9 cellular contexts compared by ENCODE assay signal in genomic region chr4:114386637-114387233, GRCh38.
DNase-seq lines count a peak whose midpoint lies in the region; ATAC-seq, FAIRE-seq and TF ChIP-seq lines count a peak whose summit lies in the region.
"Had no signal": no experiment of that assay in that cellular context is flagged by ENCODE, and none has a peak within 500 bp of the region (broad histone marks: within the 10 kb centered on the region; RNA-seq: fewer than 3 reads in every experiment).

No MANE protein-coding gene starts in this region.

- H3K4me3 ChIP-seq in WI38 (ENCODE audit: low read depth, low read length) (no peak overlapping the region), kidney (ENCODE audit: low read length in 2 of 2) (no peak overlapping the region)

- no peak for FAIRE-seq in HTR-8/SVneo (lab: Jason Lieb, UNC)
- FAIRE-seq in kidney (lab: Jason Lieb, UNC), result peak; percentile 94

- no peak overlapping the region for H3K27ac ChIP-seq in kidney (ENCODE audit: low read depth in 2 of 2, low read length in 2 of 2)

- H3K27me3 Mint-ChIP-seq in activated CD8-positive, alpha-beta T cell treated with anti-CD3 and anti-CD28 coated beads for 36 hours, result peaks cover 5% of the 10 kb centered on the region
- H3K27me3 Mint-ChIP-seq in activated CD8-positive, alpha-beta T cell treated with anti-CD3 and anti-CD28 coated beads, Interleukin-2, amount 10 ng/mL, durations not matched to agents 7 days and 5 days (ENCODE audit: low read depth), result no peaks in the 10 kb centered on the region

- H3K36me3 Mint-ChIP-seq in activated CD8-positive, alpha-beta T cell treated with anti-CD3 and anti-CD28 coated beads for 36 hours (ENCODE audit: low read depth), result no peaks in the 10 kb centered on the region
- no peaks in the 10 kb centered on the region for H3K36me3 Mint-ChIP-seq in activated CD8-positive, alpha-beta T cell treated with anti-CD3 and anti-CD28 coated beads, Interleukin-2, amount 10 ng/mL, durations not matched to agents 7 days and 5 days (ENCODE audit: low read depth)

- no peak overlapping the region for H3K9ac ChIP-seq in kidney (ENCODE audit: low read length in 2 of 2)

- H3K4me3 Mint-ChIP-seq in activated CD8-positive, alpha-beta T cell treated with anti-CD3 and anti-CD28 coated beads for 36 hours, result no peak overlapping the region
- H3K4me3 Mint-ChIP-seq in activated CD8-positive, alpha-beta T cell treated with anti-CD3 and anti-CD28 coated beads, Interleukin-2, amount 10 ng/mL, durations not matched to agents 7 days and 5 days, result no peak overlapping the region
- H3K4me3 Mint-ChIP-seq: central memory CD8-positive, alpha-beta T cell had no signal

- no peak for ATAC-seq in activated CD8-positive, alpha-beta T cell treated with anti-CD3 and anti-CD28 coated beads for 36 hours
- no peak for ATAC-seq in activated CD8-positive, alpha-beta T cell treated with anti-CD3 and anti-CD28 coated beads, Interleukin-2, amount 10 ng/mL, durations not matched to agents 7 days and 5 days

- no peak overlapping the region for H3K27ac Mint-ChIP-seq in activated CD8-positive, alpha-beta T cell treated with anti-CD3 and anti-CD28 coated beads for 36 hours
- H3K27ac Mint-ChIP-seq in activated CD8-positive, alpha-beta T cell treated with anti-CD3 and anti-CD28 coated beads, Interleukin-2, amount 10 ng/mL, durations not matched to agents 7 days and 5 days, result no peak overlapping the region

- H3K4me1 ChIP-seq in kidney (ENCODE audit: control insufficient read depth in 1 of 2, insufficient read depth in 1 of 2, low read depth in 1 of 2, low read length in 2 of 2), result no peaks in the 10 kb centered on the region

- peak; percentile 4 for DNase-seq in activated CD8-positive, alpha-beta T cell treated with anti-CD3 and anti-CD28 coated beads for 36 hours
- no peak for DNase-seq in activated CD8-positive, alpha-beta T cell treated with anti-CD3 and anti-CD28 coated beads, Interleukin-2, amount 10 ng/mL, durations not matched to agents 7 days and 5 days
- DNase-seq in HTR-8/SVneo (ENCODE audit: insufficient read length, low spot score) (peak; percentile 10), kidney (no peak), amniotic stem cell (lab: John Stamatoyannopoulos, UW) (no peak), retina (no peak), HuH-7.5 (ENCODE audit: low spot score) (no peak)

- H3K4me1 Mint-ChIP-seq in activated CD8-positive, alpha-beta T cell treated with anti-CD3 and anti-CD28 coated beads for 36 hours (ENCODE audit: low read depth), result no peaks in the 10 kb centered on the region
- no peaks in the 10 kb centered on the region for H3K4me1 Mint-ChIP-seq in activated CD8-positive, alpha-beta T cell treated with anti-CD3 and anti-CD28 coated beads, Interleukin-2, amount 10 ng/mL, durations not matched to agents 7 days and 5 days (ENCODE audit: low read depth)
- H3K4me1 Mint-ChIP-seq: central memory CD8-positive, alpha-beta T cell had no signal

- POLR2A ChIA-PET in activated CD8-positive, alpha-beta T cell treated with anti-CD3 and anti-CD28 coated beads for 36 hours (lab: Charles Lee), result no interaction called here
- POLR2A ChIA-PET in activated CD8-positive, alpha-beta T cell treated with anti-CD3 and anti-CD28 coated beads, Interleukin-2, amount 10 ng/mL, durations not matched to agents 7 days and 5 days (lab: Charles Lee), result no interaction called here

- peak; percentile 80 for TF ChIP-seq CTCF in activated CD8-positive, alpha-beta T cell treated with anti-CD3 and anti-CD28 coated beads for 36 hours (IDR thresholded peaks at IDR 0.05)
- 0 out of 2 replicates have a peak, but pooled peaks have one; percentile 13 for TF ChIP-seq CTCF in WI38 (IDR thresholded peaks at IDR 0.05; ENCODE audit: low read depth, low read length)
- TF ChIP-seq CTCF in kidney (IDR thresholded peaks at IDR 0.05; ENCODE audit: borderline replicate concordance, extremely low read depth, insufficient read depth), result peak; percentile 64

- H3K9me3 Mint-ChIP-seq in activated CD8-positive, alpha-beta T cell treated with anti-CD3 and anti-CD28 coated beads for 36 hours, result no peaks in the 10 kb centered on the region
- no peaks in the 10 kb centered on the region for H3K9me3 Mint-ChIP-seq in activated CD8-positive, alpha-beta T cell treated with anti-CD3 and anti-CD28 coated beads, Interleukin-2, amount 10 ng/mL, durations not matched to agents 7 days and 5 days (ENCODE audit: insufficient read depth)
- H3K9me3 Mint-ChIP-seq: central memory CD8-positive, alpha-beta T cell had no signal

- no peaks in the 10 kb centered on the region for H3K9me3 ChIP-seq in kidney (ENCODE audit: control insufficient read depth in 1 of 2, low read length in 2 of 2)

- intact Hi-C loops in activated CD8-positive, alpha-beta T cell treated with anti-CD3 and anti-CD28 coated beads for 36 hours (cut with micrococcal nuclease), result loop anchor here (5.0 kb wide), 2 partner anchors 271 to 306 kb away; no protein-coding TSS in a partner anchor
- intact Hi-C loops in kidney (cut with DNase I), result loop anchor here (10.0 kb wide), 1 partner anchor 308 kb away; no protein-coding TSS in a partner anchor

- H3K36me3 ChIP-seq in kidney (ENCODE audit: control insufficient read depth in 1 of 2, insufficient read depth in 2 of 2, low read length in 2 of 2), result no peaks in the 10 kb centered on the region

- CTCF ChIA-PET in activated CD8-positive, alpha-beta T cell treated with anti-CD3 and anti-CD28 coated beads for 36 hours (lab: Charles Lee), result interaction anchor here (1.9 kb wide), 1 partner anchor 272 kb away, joined by 6 read pairs; no protein-coding TSS in a partner anchor
- CTCF ChIA-PET in activated CD8-positive, alpha-beta T cell treated with anti-CD3 and anti-CD28 coated beads, Interleukin-2, amount 10 ng/mL, durations not matched to agents 7 days and 5 days (lab: Charles Lee), result no interaction called here

Comparison
In these comparisons a context has a peak if more than half of its experiments do, and no peak if none do; other contexts are left out.
1. DNase-seq: peak in activated CD8-positive, alpha-beta T cell treated with anti-CD3 and anti-CD28 coated beads for 36 hours (single experiment) and HTR-8/SVneo (single experiment); none in activated CD8-positive, alpha-beta T cell treated with anti-CD3 and anti-CD28 coated beads, Interleukin-2, amount 10 ng/mL, durations not matched to agents 7 days and 5 days (single experiment), kidney (single experiment), amniotic stem cell (single experiment), retina (single experiment) and HuH-7.5 (single experiment).
2. CTCF ChIP-seq: peak in every context shown above with its lines; median percentile 80 in activated CD8-positive, alpha-beta T cell treated with anti-CD3 and anti-CD28 coated beads for 36 hours; 64 in kidney; 13 in WI38.